Comparison of ENCODE assay signal across 1 cellular context in genomic region chr4:55397521-55398321, GRCh38.
TF ChIP-seq lines count a peak whose summit lies in the region.

No MANE protein-coding gene starts in this region.

TF ChIP-seq in HEK293, 187 proteins besides CTCF, POLR2A, EP300 and RAD21 (continued from another document and continues in another):
- TF ChIP-seq, protein P1, sequence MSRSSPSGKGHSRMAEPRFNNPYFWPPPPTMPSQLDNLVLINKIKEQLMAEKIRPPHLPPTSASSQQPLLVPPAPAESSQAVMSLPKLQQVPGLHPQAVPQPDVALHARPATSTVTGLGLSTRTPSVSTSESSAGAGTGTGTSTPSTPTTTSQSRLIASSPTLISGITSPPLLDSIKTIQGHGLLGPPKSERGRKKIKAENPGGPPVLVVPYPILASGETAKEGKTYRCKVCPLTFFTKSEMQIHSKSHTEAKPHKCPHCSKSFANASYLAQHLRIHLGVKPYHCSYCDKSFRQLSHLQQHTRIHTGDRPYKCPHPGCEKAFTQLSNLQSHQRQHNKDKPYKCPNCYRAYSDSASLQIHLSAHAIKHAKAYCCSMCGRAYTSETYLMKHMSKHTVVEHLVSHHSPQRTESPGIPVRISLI (tag by site-specific recombination; IDR thresholded peaks at IDR 0.05) = 0 out of 2 replicates have a peak, but pooled peaks have one; percentile 23
- TF ChIP-seq ZBTB20 (tag by site-specific recombination; IDR thresholded peaks at IDR 0.05) (peak; percentile 47; the same call in 1 of the 2 replicates), ZBTB8A (tag by site-specific recombination; IDR thresholded peaks at IDR 0.05) (no peak), ZNF670 (tag by site-specific recombination; IDR thresholded peaks at IDR 0.05; ENCODE audit: low read depth) (no peak), ZNF335 (tag by site-specific recombination; conservative IDR thresholded peaks at IDR 0.05) (peak; percentile 39), ZNF366 (tag by site-specific recombination; conservative IDR thresholded peaks at IDR 0.05) (peak; percentile 94), ZNF23 (tag by site-specific recombination; IDR thresholded peaks at IDR 0.05; ENCODE audit: borderline replicate concordance) (no peak), YY1 (tag by site-specific recombination; IDR thresholded peaks at IDR 0.05) (no peak), ZNF24 (tag by site-specific recombination; IDR thresholded peaks at IDR 0.05) (no peak), SP2 (tag by site-specific recombination; IDR thresholded peaks at IDR 0.05) (peak; percentile 41), ZNF837 (tag by site-specific recombination; IDR thresholded peaks at IDR 0.05) (no peak), ZNF16 (tag by site-specific recombination; IDR thresholded peaks at IDR 0.05; ENCODE audit: low read depth) (no peak), ZNF391 (tag by site-specific recombination; IDR thresholded peaks at IDR 0.05; ENCODE audit: borderline replicate concordance, low read depth) (no peak), ZNF19 (tag by site-specific recombination; IDR thresholded peaks at IDR 0.05; ENCODE audit: low read depth) (no peak), SP7 (tag by site-specific recombination; IDR thresholded peaks at IDR 0.05) (peak; percentile 74; the same call in 1 of the 2 replicates), TSHZ1 (tag by site-specific recombination; IDR thresholded peaks at IDR 0.05; ENCODE audit: borderline replicate concordance) (no peak), ZNF843 (tag by site-specific recombination; IDR thresholded peaks at IDR 0.05) (0 out of 2 replicates have a peak, but pooled peaks have one; percentile 33), ZNF423 (tag by site-specific recombination; IDR thresholded peaks at IDR 0.05) (no peak), ZNF777 (tag by site-specific recombination; IDR thresholded peaks at IDR 0.05; ENCODE audit: borderline replicate concordance) (no peak), GLIS2 (tag by site-specific recombination; IDR thresholded peaks at IDR 0.05) (no peak), ZNF221 (tag by site-specific recombination; IDR thresholded peaks at IDR 0.05; ENCODE audit: borderline replicate concordance) (no peak), KLF8 (tag by site-specific recombination; IDR thresholded peaks at IDR 0.05) (peak; percentile 28; the same call in 1 of the 2 replicates), ZBTB17 (tag by site-specific recombination; IDR thresholded peaks at IDR 0.05) (peak; percentile 76), ZNF2 (tag by site-specific recombination; IDR thresholded peaks at IDR 0.05) (peak; percentile 68; the same call in 1 of the 2 replicates), ZNF121 (tag by site-specific recombination; IDR thresholded peaks at IDR 0.05) (peak; percentile 99), ZNF174 (tag by site-specific recombination; IDR thresholded peaks at IDR 0.05) (no peak), ZNF660 (tag by site-specific recombination; IDR thresholded peaks at IDR 0.05) (no peak), ZNF202 (tag by site-specific recombination; IDR thresholded peaks at IDR 0.05; ENCODE audit: borderline replicate concordance) (no peak), PBX3 (CRISPR knock-in tag; IDR thresholded peaks at IDR 0.05) (no peak), BCL11B (tag by site-specific recombination; IDR thresholded peaks at IDR 0.05; ENCODE audit: low read depth) (no peak), ZBTB26 (tag by site-specific recombination; optimal IDR thresholded peaks at IDR 0.05) (no peak), ZBTB44 (tag by site-specific recombination; IDR thresholded peaks at IDR 0.05) (no peak), SCRT1 (tag by site-specific recombination; IDR thresholded peaks at IDR 0.05; ENCODE audit: borderline replicate concordance) (no peak), ZBTB10 (tag by site-specific recombination; IDR thresholded peaks at IDR 0.05) (0 out of 2 replicates have a peak, but pooled peaks have one; percentile 37), ZFHX2 (tag by site-specific recombination; conservative IDR thresholded peaks at IDR 0.05) (peak; percentile 68), ZXDB (tag by site-specific recombination; IDR thresholded peaks at IDR 0.05) (peak; percentile 61), GLIS1 (tag by site-specific recombination; IDR thresholded peaks at IDR 0.05) (peak; percentile 67), ZNF830 (tag by site-specific recombination; IDR thresholded peaks at IDR 0.05; ENCODE audit: low read depth) (no peak), REST (tag by site-specific recombination; IDR thresholded peaks at IDR 0.05) (peak; percentile 34; the same call in 1 of the 2 replicates), TRIM28 (IDR thresholded peaks at IDR 0.05; ENCODE audit: borderline replicate concordance, low read length) (peak; percentile 50; the same call in 1 of the 2 replicates), ZNF416 (tag by site-specific recombination; IDR thresholded peaks at IDR 0.05) (no peak), ZNF510 (tag by site-specific recombination; IDR thresholded peaks at IDR 0.05; ENCODE audit: insufficient replicate concordance) (no peak), ZBTB6 (tag by site-specific recombination; IDR thresholded peaks at IDR 0.05) (peak; percentile 92), ZIC2 (tag by site-specific recombination; IDR thresholded peaks at IDR 0.05) (no peak)
- TF ChIP-seq, protein P2, sequence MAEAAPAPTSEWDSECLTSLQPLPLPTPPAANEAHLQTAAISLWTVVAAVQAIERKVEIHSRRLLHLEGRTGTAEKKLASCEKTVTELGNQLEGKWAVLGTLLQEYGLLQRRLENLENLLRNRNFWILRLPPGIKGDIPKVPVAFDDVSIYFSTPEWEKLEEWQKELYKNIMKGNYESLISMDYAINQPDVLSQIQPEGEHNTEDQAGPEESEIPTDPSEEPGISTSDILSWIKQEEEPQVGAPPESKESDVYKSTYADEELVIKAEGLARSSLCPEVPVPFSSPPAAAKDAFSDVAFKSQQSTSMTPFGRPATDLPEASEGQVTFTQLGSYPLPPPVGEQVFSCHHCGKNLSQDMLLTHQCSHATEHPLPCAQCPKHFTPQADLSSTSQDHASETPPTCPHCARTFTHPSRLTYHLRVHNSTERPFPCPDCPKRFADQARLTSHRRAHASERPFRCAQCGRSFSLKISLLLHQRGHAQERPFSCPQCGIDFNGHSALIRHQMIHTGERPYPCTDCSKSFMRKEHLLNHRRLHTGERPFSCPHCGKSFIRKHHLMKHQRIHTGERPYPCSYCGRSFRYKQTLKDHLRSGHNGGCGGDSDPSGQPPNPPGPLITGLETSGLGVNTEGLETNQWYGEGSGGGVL (tag by site-specific recombination; IDR thresholded peaks at IDR 0.05) = no peak
